3 cellular contexts compared by ENCODE assay signal in genomic region chr11:121140369-121140768, GRCh38.
"Had no signal": no experiment of that assay in that cellular context is flagged by ENCODE, and none has a peak within 500 bp of the region (broad histone marks: within the 10 kb centered on the region; RNA-seq: fewer than 3 reads in every experiment).

No MANE protein-coding gene starts in this region.

- ATAC-seq: GM12878 had no signal

- H3K4me3 ChIP-seq: GM12878 had no signal

- DNase-seq: GDM1, GF-D8 had no signal
